In the genomic region with DNA sequence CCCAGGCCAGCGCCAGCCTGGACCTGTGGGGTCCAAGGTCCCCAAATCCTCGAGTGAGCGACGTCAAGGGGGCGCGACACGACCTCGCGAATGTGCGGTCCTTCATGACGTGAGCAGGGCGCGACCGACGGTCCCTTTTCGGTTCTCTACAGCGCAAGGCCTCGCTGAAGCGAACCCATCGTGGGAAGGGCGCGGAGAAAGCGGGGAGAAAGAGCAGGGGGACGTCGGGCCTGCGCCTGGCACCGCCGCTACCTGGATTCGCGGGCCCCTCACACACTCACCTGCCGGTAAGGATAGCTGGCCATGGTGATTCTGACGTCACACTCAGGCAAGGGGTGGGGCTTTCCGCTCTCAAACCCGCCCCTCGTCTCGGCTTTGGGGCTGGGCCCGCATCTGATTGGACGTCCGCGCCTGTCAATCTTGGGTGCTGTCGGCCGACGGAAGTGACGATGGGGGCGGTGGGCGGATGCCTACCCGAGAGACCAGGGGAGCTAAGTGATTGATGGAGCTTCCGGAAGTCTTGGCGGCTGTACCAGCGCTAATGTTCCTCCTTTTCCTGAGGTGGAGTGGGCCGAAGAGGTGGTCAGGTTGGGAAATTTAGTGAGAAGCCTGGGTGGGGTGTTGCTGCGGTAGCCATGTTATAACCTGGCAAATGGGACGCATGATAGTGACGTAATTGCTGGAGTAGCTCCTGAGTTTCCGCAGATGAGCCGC, we compare ENCODE assay signal across 8 cellular contexts. TPM values are rescaled to one million over a fixed set of nuclear protein-coding genes. Genes with fewer than 3 reads are reported as not detected.
DNase-seq lines count a peak whose midpoint lies in the region; ATAC-seq and TF ChIP-seq lines count a peak whose summit lies in the region.

Gene PEF1 (minus strand): TSS at position 317 of the 714 bp plus-strand sequence. CDS start 12 bp downstream, at position 305.

- H3K79me2 ChIP-seq in SU-DHL-6 (ENCODE audit: insufficient read depth, low read length) (peaks cover 39% of the 10 kb centered on the region), osteoblast (ENCODE audit: insufficient read depth, low read length) (peaks cover 51% of the 10 kb centered on the region)

- peak within 1 kb of the TSS; percentile 36 for H3K27ac ChIP-seq in SU-DHL-6 (ENCODE audit: low read depth, low read length)
- peak within 1 kb of the TSS; percentile 98 for H3K27ac ChIP-seq in osteoblast (ENCODE audit: low read depth, low read length)
- peak within 1 kb of the TSS; percentile 95 to 98 for H3K27ac ChIP-seq in thoracic aorta

- TF ChIP-seq CTCF in GM10266 (IDR thresholded peaks at IDR 0.05; ENCODE audit: control insufficient read depth, insufficient read depth, low read depth, missing control alignments) (no peak), SU-DHL-6 (IDR thresholded peaks at IDR 0.05; ENCODE audit: insufficient read depth, low read length, poor library complexity, severe bottlenecking) (no peak), glutamatergic neuron (IDR thresholded peaks at IDR 0.05; ENCODE audit: partially characterized antibody, unreplicated experiment) (no peak), osteoblast (IDR thresholded peaks at IDR 0.05; ENCODE audit: extremely low read depth, low read depth, low read length) (no peak), thoracic aorta (IDR thresholded peaks at IDR 0.05) (no peak)

- peak within 1 kb of the TSS; percentile 69 for H2AFZ ChIP-seq in SU-DHL-6 (ENCODE audit: low read depth, low read length, severe bottlenecking)
- H2AFZ ChIP-seq in osteoblast (ENCODE audit: low read length), result peak within 1 kb of the TSS; percentile 94

- DNase-seq in GM10266 (ENCODE audit: extremely low spot score) (peak; percentile 97), NCI-H128 (lab: John Stamatoyannopoulos, UW; ENCODE audit: unreplicated experiment) (peak; percentile 99), glutamatergic neuron (peak; percentile 99), osteoblast (ENCODE audit: insufficient read length, low spot score, missing footprints) (peak; percentile 98), thoracic aorta (ENCODE audit: low spot score) (peak; percentile 98)
- DNase-seq in activated naive CD8-positive, alpha-beta T cell treated with anti-CD3 and anti-CD28 coated beads, Interleukin-2, amount 10 ng/mL, durations not matched to agents 7 days and 5 days, result peak; percentile 99

- no peaks in the 10 kb centered on the region for H3K27me3 Mint-ChIP-seq in activated naive CD8-positive, alpha-beta T cell treated with anti-CD3 and anti-CD28 coated beads, Interleukin-2, amount 10 ng/mL, durations not matched to agents 7 days and 5 days
- H3K27me3 Mint-ChIP-seq in glutamatergic neuron (ENCODE audit: unreplicated experiment), result peaks cover 8% of the 10 kb centered on the region

- no peaks in the 10 kb centered on the region for H3K36me3 ChIP-seq in SU-DHL-6 (ENCODE audit: low read length)
- H3K36me3 ChIP-seq in osteoblast (ENCODE audit: insufficient read depth, low read length), result peaks cover 1% of the 10 kb centered on the region
- no peaks in the 10 kb centered on the region for H3K36me3 ChIP-seq in thoracic aorta

- H4K20me1 ChIP-seq in SU-DHL-6 (ENCODE audit: low read depth, low read length) (no peaks in the 10 kb centered on the region), osteoblast (ENCODE audit: insufficient read depth, low read length) (no peaks in the 10 kb centered on the region)

- POLR2A ChIA-PET in activated naive CD8-positive, alpha-beta T cell treated with anti-CD3 and anti-CD28 coated beads, Interleukin-2, amount 10 ng/mL, durations not matched to agents 7 days and 5 days (lab: Charles Lee), result interaction anchor here (0.6 to 1.8 kb wide), 15 partner anchors 8 to 557 kb away, joined by 3 to 8 read pairs (median 3); partner anchors contain the start of genes PTP4A2, SNRNP40, TMEM39B and ZCCHC17

- no peaks in the 10 kb centered on the region for H3K9me2 ChIP-seq in SU-DHL-6 (replicated peaks; ENCODE audit: insufficient read depth, low read length)

- ATAC-seq in HG02642 (IDR thresholded peaks at IDR 0.05; ENCODE audit: poor library complexity, unreplicated experiment) (peak; percentile 95), thoracic aorta (ENCODE audit: insufficient number of reproducible peaks, low FRiP score, low read depth) (peak; percentile 86)
- peak; percentile 86 for ATAC-seq in activated naive CD8-positive, alpha-beta T cell treated with anti-CD3 and anti-CD28 coated beads, Interleukin-2, amount 10 ng/mL, durations not matched to agents 7 days and 5 days (ENCODE audit: low read depth)

- no peaks in the 10 kb centered on the region for H3K27me3 ChIP-seq in SU-DHL-6 (ENCODE audit: low read length)
- H3K27me3 ChIP-seq in osteoblast (ENCODE audit: insufficient read depth, low read length), result no peaks in the 10 kb centered on the region
- H3K27me3 ChIP-seq in thoracic aorta (replicated peaks; ENCODE audit: insufficient read depth), result no peaks in the 10 kb centered on the region

- H3K9ac ChIP-seq in SU-DHL-6 (ENCODE audit: low read length), result peak within 1 kb of the TSS; percentile 77

- peaks cover 6% of the 10 kb centered on the region; the same call in 1 of the 2 replicates for H3F3A ChIP-seq in SU-DHL-6 (ENCODE audit: insufficient read depth)

- H3K27ac Mint-ChIP-seq in activated naive CD8-positive, alpha-beta T cell treated with anti-CD3 and anti-CD28 coated beads, Interleukin-2, amount 10 ng/mL, durations not matched to agents 7 days and 5 days, result peak within 1 kb of the TSS; percentile 99
- H3K27ac Mint-ChIP-seq in glutamatergic neuron (ENCODE audit: unreplicated experiment), result peak within 1 kb of the TSS; percentile 99

- peaks cover 24% of the 10 kb centered on the region for H3K4me1 Mint-ChIP-seq in activated naive CD8-positive, alpha-beta T cell treated with anti-CD3 and anti-CD28 coated beads, Interleukin-2, amount 10 ng/mL, durations not matched to agents 7 days and 5 days
- peaks cover 6% of the 10 kb centered on the region for H3K4me1 Mint-ChIP-seq in glutamatergic neuron (ENCODE audit: low read depth, unreplicated experiment)

- peaks cover 3% of the 10 kb centered on the region for H3K36me3 Mint-ChIP-seq in activated naive CD8-positive, alpha-beta T cell treated with anti-CD3 and anti-CD28 coated beads, Interleukin-2, amount 10 ng/mL, durations not matched to agents 7 days and 5 days
- no peaks in the 10 kb centered on the region for H3K36me3 Mint-ChIP-seq in glutamatergic neuron (ENCODE audit: unreplicated experiment)

- H3K4me3 Mint-ChIP-seq in activated naive CD8-positive, alpha-beta T cell treated with anti-CD3 and anti-CD28 coated beads, Interleukin-2, amount 10 ng/mL, durations not matched to agents 7 days and 5 days, result peak within 1 kb of the TSS; percentile 92
- H3K4me3 Mint-ChIP-seq in glutamatergic neuron (ENCODE audit: unreplicated experiment), result peak within 1 kb of the TSS; percentile 95

- no peaks in the 10 kb centered on the region for H3K9me3 ChIP-seq in SU-DHL-6 (ENCODE audit: insufficient read depth, low read length)
- H3K9me3 ChIP-seq in osteoblast (ENCODE audit: low read depth, low read length), result no peaks in the 10 kb centered on the region
- no peaks in the 10 kb centered on the region for H3K9me3 ChIP-seq in thoracic aorta

- no peaks in the 10 kb centered on the region for H3K9me3 Mint-ChIP-seq in activated naive CD8-positive, alpha-beta T cell treated with anti-CD3 and anti-CD28 coated beads, Interleukin-2, amount 10 ng/mL, durations not matched to agents 7 days and 5 days
- peaks cover 6% of the 10 kb centered on the region for H3K9me3 Mint-ChIP-seq in glutamatergic neuron (ENCODE audit: unreplicated experiment)

- H3K4me1 ChIP-seq in osteoblast (ENCODE audit: insufficient read depth, low read length) (peaks cover 55% of the 10 kb centered on the region), thoracic aorta (ENCODE audit: control insufficient read depth in 1 of 2, low read depth in 2 of 2) (peaks cover 34 to 76% of the 10 kb centered on the region in 2 donors)

- peak within 1 kb of the TSS; percentile 81 for H3K4me2 ChIP-seq in SU-DHL-6 (ENCODE audit: low read depth, low read length, poor library complexity, severe bottlenecking)
- peak within 1 kb of the TSS; percentile 98 for H3K4me2 ChIP-seq in osteoblast (ENCODE audit: insufficient read depth, low read length)

- H3K4me3 ChIP-seq in SU-DHL-6 (ENCODE audit: insufficient read depth, low read length, poor library complexity, severe bottlenecking), result peak within 1 kb of the TSS; percentile 74
- peak within 1 kb of the TSS; percentile 87 for H3K4me3 ChIP-seq in osteoblast (ENCODE audit: insufficient read depth, low read length)
- peak within 1 kb of the TSS; percentile 84 for H3K4me3 ChIP-seq in thoracic aorta

RNA-seq across cellular contexts. Expression of gene PEF1, which starts in this region (rescaled TPM):
- 10 to 100 TPM; 47.2 TPM for total RNA-seq in activated naive CD8-positive, alpha-beta T cell treated with anti-CD3 and anti-CD28 coated beads, Interleukin-2, amount 10 ng/mL, durations not matched to agents 7 days and 5 days
- total RNA-seq in glutamatergic neuron (ENCODE audit: unreplicated experiment), result 38.9 TPM
- 75.7 and 86.5 TPM in 2 replicates for total RNA-seq in osteoblast
- total RNA-seq in thoracic aorta, result 10 to 100 TPM; 69.2 to 99.5 TPM

Comparison
In these comparisons a context has a peak if more than half of its experiments do, and no peak if none do; other contexts are left out.
1. Peak in every context shown above with its lines: DNase-seq, ATAC-seq, H3K4me3 ChIP-seq and H3K27ac ChIP-seq.
2. H3K27ac ChIP-seq: peak in every context shown above with its lines; median percentile 98 in osteoblast; 96 in thoracic aorta; 36 in SU-DHL-6.